ENCODE assay signal across 16 cellular contexts in genomic region chr3:192890348-192891335, GRCh38. TPM values are rescaled to one million over a fixed set of nuclear protein-coding genes. Genes with fewer than 3 reads are reported as not detected.
A peak's percentile ranks its signal among the peaks of the same experiment; 100 is the strongest.
DNase-seq lines count a peak whose midpoint lies in the region; ATAC-seq, FAIRE-seq and TF ChIP-seq lines count a peak whose summit lies in the region.
"Had no signal": no experiment of that assay in that cellular context is flagged by ENCODE, and none has a peak within 500 bp of the region (broad histone marks: within the 10 kb centered on the region; RNA-seq: fewer than 3 reads in every experiment).

No MANE protein-coding gene starts in this region.

- SMC1A ChIA-PET in GM12878 (lab: Charles Lee; ENCODE audit: uncharacterized antibody, unreplicated experiment) = interaction anchor here (0.9 to 14.6 kb wide), 16 partner anchors 8 to 77 kb away, joined by 3 to 283 read pairs (median 20); partner anchors contain the start of gene MB21D2

- H3K27ac ChIP-seq in GM12878 (ENCODE audit: control insufficient read depth, insufficient read depth) = peak overlapping the region; percentile 27
- H3K27ac ChIP-seq: psoas muscle had no signal

- POLR2A ChIA-PET in activated CD8-positive, alpha-beta T cell treated with anti-CD3 and anti-CD28 coated beads for 36 hours (lab: Charles Lee) = no interaction called here
- POLR2A ChIA-PET in activated CD8-positive, alpha-beta T cell treated with anti-CD3 and anti-CD28 coated beads, Interleukin-2, amount 10 ng/mL, durations not matched to agents 7 days and 5 days (lab: Charles Lee) = no interaction called here
- POLR2A ChIA-PET in GM12878 (lab: Charles Lee) = interaction anchor here (0.7 to 2.7 kb wide), 8 partner anchors 9 to 78 kb away, joined by 3 to 10 read pairs (median 6); no protein-coding TSS in a partner anchor

- H3K9ac ChIP-seq in GM12878 (ENCODE audit: control insufficient read depth, insufficient read depth, low read length) = no peak overlapping the region

- TF ChIP-seq CTCF in activated CD8-positive, alpha-beta T cell treated with anti-CD3 and anti-CD28 coated beads for 36 hours (IDR thresholded peaks at IDR 0.05) = no peak
- TF ChIP-seq CTCF in GM12878 (IDR thresholded peaks at IDR 0.05 in 2 of 3, conservative IDR thresholded peaks at IDR 0.05 in 1 of 3; ENCODE audit: control insufficient read depth in 2 of 3, extremely low read depth in 1 of 3, insufficient read depth in 1 of 3, low read depth in 3 of 3, low read length in 3 of 3) (no peak), progenitor cell of endocrine pancreas (IDR thresholded peaks at IDR 0.05; ENCODE audit: unreplicated experiment) (no peak)

- TF ChIP-seq EP300 in GM12878 (IDR thresholded peaks at IDR 0.05; ENCODE audit: borderline replicate concordance in 1 of 2, control insufficient read depth in 1 of 2, low read depth in 2 of 2, low read length in 2 of 2) = no peak

- TF ChIP-seq RAD21 in GM12878 (IDR thresholded peaks at IDR 0.05; ENCODE audit: insufficient read depth, low read depth, low read length) = no peak

- H3K27me3 ChIP-seq in GM12878 (replicated peaks in 1 of 2; ENCODE audit: control insufficient read depth in 2 of 2, insufficient read depth in 2 of 2, low read length in 1 of 2) = no peaks in the 10 kb centered on the region
- H3K27me3 ChIP-seq: heart right ventricle, tibial artery had no signal

- intact Hi-C loops in activated CD8-positive, alpha-beta T cell treated with anti-CD3 and anti-CD28 coated beads for 36 hours (cut with micrococcal nuclease) = no loop called here
- intact Hi-C loops in GM12878 (cut with micrococcal nuclease; ENCODE audit: unreplicated experiment) = no loop called here

- BruUV-seq in GM12878 (replicated peaks; lab: Mats Ljungman, UMichigan) = no TSS peak

- DNase-seq in activated CD8-positive, alpha-beta T cell treated with anti-CD3 and anti-CD28 coated beads for 36 hours = no peak
- no peak for DNase-seq in activated CD8-positive, alpha-beta T cell treated with anti-CD3 and anti-CD28 coated beads, Interleukin-2, amount 10 ng/mL, durations not matched to agents 7 days and 5 days
- DNase-seq in NCI-H2171 treated with DMSO at 0.1 percent for 48 hours (lab: John Stamatoyannopoulos, UW) = peak; percentile 64
- no peak for DNase-seq in GM12878 (ENCODE audit: low read depth, low spot score)
- no peak for DNase-seq in progenitor cell of endocrine pancreas (ENCODE audit: low spot score, unreplicated experiment)
- DNase-seq in left lobe of liver (ENCODE audit: low spot score) = no peak
- no peak for DNase-seq in effector memory CD8-positive, alpha-beta T cell
- no peak for DNase-seq in GM19238 (ENCODE audit: insufficient read length, low spot score)
- DNase-seq: cerebellar nuclear complex; heart right ventricle; NCI-H510A treated with DMSO at 0.1 percent for 48 hours; psoas muscle; stimulated activated CD4-positive, alpha-beta T cell treated with anti-CD3 and anti-CD28 coated beads, Interleukin-15, amount 100 ng/mL, for 24 hours; tibial artery had no signal

- no peak for TF ChIP-seq POLR2A in GM12878 (IDR thresholded peaks at IDR 0.05; ENCODE audit: low read depth, low read length)

- peaks cover 49% of the 10 kb centered on the region for H3K4me1 ChIP-seq in GM12878 (ENCODE audit: control insufficient read depth, insufficient read depth, low read length)
- H3K4me1 ChIP-seq: psoas muscle had no signal

- H3K4me1 Mint-ChIP-seq in activated CD8-positive, alpha-beta T cell treated with anti-CD3 and anti-CD28 coated beads for 36 hours (ENCODE audit: low read depth) = peaks cover 35% of the 10 kb centered on the region
- H3K4me1 Mint-ChIP-seq in activated CD8-positive, alpha-beta T cell treated with anti-CD3 and anti-CD28 coated beads, Interleukin-2, amount 10 ng/mL, durations not matched to agents 7 days and 5 days (ENCODE audit: low read depth) = peaks cover 80% of the 10 kb centered on the region
- peaks cover 49% of the 10 kb centered on the region for H3K4me1 Mint-ChIP-seq in progenitor cell of endocrine pancreas (ENCODE audit: low read depth)
- peaks cover 4 to 23% of the 10 kb centered on the region in 2 donors for H3K4me1 Mint-ChIP-seq in effector memory CD8-positive, alpha-beta T cell (ENCODE audit: low read depth in 2 of 2)

- no peak overlapping the region for H3K4me3 ChIP-seq in GM12878
- H3K4me3 ChIP-seq: heart right ventricle, psoas muscle, tibial artery had no signal

- peaks cover 76% of the 10 kb centered on the region for H3K79me2 ChIP-seq in GM12878 (ENCODE audit: control insufficient read depth, insufficient read depth, low read length)

- H3K9me3 ChIP-seq in GM12878 (replicated peaks; ENCODE audit: control insufficient read depth, insufficient read depth, low read length) = no peaks in the 10 kb centered on the region
- H3K9me3 ChIP-seq: heart right ventricle, psoas muscle, tibial artery had no signal

- RAD21 ChIA-PET in GM12878 (lab: Charles Lee; ENCODE audit: unreplicated experiment) = interaction anchor here (0.7 to 9.7 kb wide), 12 partner anchors 8 to 73 kb away, joined by 3 to 146 read pairs (median 19); partner anchors contain the start of gene MB21D2

- in situ Hi-C loops in GM12878 (cut with MboI) = no loop called here

- 95% methylated on average over 13 of the region's 13 CpGs for WGBS in GM12878 (ENCODE audit: insufficient coverage, insufficient replicate concordance, low lambda C conversion rate, missing lambda C conversion rate)

- H2AFZ ChIP-seq in GM12878 (ENCODE audit: control insufficient read depth, low read depth, low read length) = no peak overlapping the region

- H3K36me3 ChIP-seq in GM12878 (ENCODE audit: control insufficient read depth in 2 of 2, insufficient read depth in 2 of 2, low read length in 1 of 2) = no peaks in the 10 kb centered on the region
- H3K36me3 ChIP-seq: heart right ventricle, tibial artery had no signal

- H3K36me3 Mint-ChIP-seq in activated CD8-positive, alpha-beta T cell treated with anti-CD3 and anti-CD28 coated beads for 36 hours (ENCODE audit: low read depth) = peaks cover 3% of the 10 kb centered on the region
- peaks cover 9% of the 10 kb centered on the region for H3K36me3 Mint-ChIP-seq in activated CD8-positive, alpha-beta T cell treated with anti-CD3 and anti-CD28 coated beads, Interleukin-2, amount 10 ng/mL, durations not matched to agents 7 days and 5 days (ENCODE audit: low read depth)
- peaks cover 3% of the 10 kb centered on the region for H3K36me3 Mint-ChIP-seq in progenitor cell of endocrine pancreas (ENCODE audit: insufficient read depth)
- peaks cover 5% of the 10 kb centered on the region for H3K36me3 Mint-ChIP-seq in effector memory CD8-positive, alpha-beta T cell (ENCODE audit: insufficient read depth)

- no peak overlapping the region for H3K4me3 Mint-ChIP-seq in activated CD8-positive, alpha-beta T cell treated with anti-CD3 and anti-CD28 coated beads for 36 hours
- H3K4me3 Mint-ChIP-seq in activated CD8-positive, alpha-beta T cell treated with anti-CD3 and anti-CD28 coated beads, Interleukin-2, amount 10 ng/mL, durations not matched to agents 7 days and 5 days = no peak overlapping the region
- H3K4me3 Mint-ChIP-seq in progenitor cell of endocrine pancreas (ENCODE audit: low read depth) = no peak overlapping the region
- H3K4me3 Mint-ChIP-seq in effector memory CD8-positive, alpha-beta T cell = peak overlapping the region in 1 of 2 donors; percentile 25

- peak; percentile 49 for FAIRE-seq in GM12878 (lab: Jason Lieb, UNC)

- H3K4me2 ChIP-seq in GM12878 (ENCODE audit: control insufficient read depth, insufficient read depth) = peak overlapping the region; percentile 15

- peak overlapping the region; percentile 9 for H3K27ac Mint-ChIP-seq in activated CD8-positive, alpha-beta T cell treated with anti-CD3 and anti-CD28 coated beads for 36 hours
- no peak overlapping the region for H3K27ac Mint-ChIP-seq in activated CD8-positive, alpha-beta T cell treated with anti-CD3 and anti-CD28 coated beads, Interleukin-2, amount 10 ng/mL, durations not matched to agents 7 days and 5 days
- H3K27ac Mint-ChIP-seq in progenitor cell of endocrine pancreas = peak overlapping the region; percentile 40
- peak overlapping the region in 1 of 2 donors; percentile 26 for H3K27ac Mint-ChIP-seq in effector memory CD8-positive, alpha-beta T cell
- H3K27ac Mint-ChIP-seq: activated naive CD4-positive, alpha-beta T cell treated with anti-CD3 and anti-CD28 coated beads, Interleukin-2, amount 50 U/mL, for 72 hours had no signal

- H3K9me3 Mint-ChIP-seq in activated CD8-positive, alpha-beta T cell treated with anti-CD3 and anti-CD28 coated beads for 36 hours = no peaks in the 10 kb centered on the region
- no peaks in the 10 kb centered on the region for H3K9me3 Mint-ChIP-seq in activated CD8-positive, alpha-beta T cell treated with anti-CD3 and anti-CD28 coated beads, Interleukin-2, amount 10 ng/mL, durations not matched to agents 7 days and 5 days (ENCODE audit: insufficient read depth)
- H3K9me3 Mint-ChIP-seq in progenitor cell of endocrine pancreas (ENCODE audit: low read depth) = no peaks in the 10 kb centered on the region
- peaks cover 0 to 4% of the 10 kb centered on the region in 2 donors for H3K9me3 Mint-ChIP-seq in effector memory CD8-positive, alpha-beta T cell
- H3K9me3 Mint-ChIP-seq: activated naive CD4-positive, alpha-beta T cell treated with anti-CD3 and anti-CD28 coated beads, Interleukin-2, amount 50 U/mL, for 72 hours had no signal

- no peaks in the 10 kb centered on the region for H4K20me1 ChIP-seq in GM12878 (ENCODE audit: control insufficient read depth, insufficient read depth)

- CTCF ChIA-PET in activated CD8-positive, alpha-beta T cell treated with anti-CD3 and anti-CD28 coated beads for 36 hours (lab: Charles Lee) = interaction anchor here (1.2 kb wide), 1 partner anchor 11 kb away, joined by 3 read pairs; no protein-coding TSS in a partner anchor
- CTCF ChIA-PET in activated CD8-positive, alpha-beta T cell treated with anti-CD3 and anti-CD28 coated beads, Interleukin-2, amount 10 ng/mL, durations not matched to agents 7 days and 5 days (lab: Charles Lee) = interaction anchor here (0.7 to 2.0 kb wide), 3 partner anchors 8 to 124 kb away, joined by 3 to 5 read pairs (median 4); no protein-coding TSS in a partner anchor
- CTCF ChIA-PET in GM12878 (lab: Yijun Ruan, JAX) = interaction anchor here (0.9 to 14.6 kb wide), 12 partner anchors 8 to 74 kb away, joined by 3 to 148 read pairs (median 8); partner anchors contain the start of gene MB21D2

- ATAC-seq in activated CD8-positive, alpha-beta T cell treated with anti-CD3 and anti-CD28 coated beads for 36 hours = no peak
- no peak for ATAC-seq in activated CD8-positive, alpha-beta T cell treated with anti-CD3 and anti-CD28 coated beads, Interleukin-2, amount 10 ng/mL, durations not matched to agents 7 days and 5 days
- ATAC-seq in GM12878 = no peak
- ATAC-seq in left lobe of liver = no peak
- no peak for ATAC-seq in effector memory CD8-positive, alpha-beta T cell (replicated peaks)
- ATAC-seq: activated naive CD4-positive, alpha-beta T cell treated with anti-CD3 and anti-CD28 coated beads, Interleukin-2, amount 50 U/mL, for 72 hours; psoas muscle; Right ventricle myocardium inferior had no signal

- H3K27me3 Mint-ChIP-seq in activated CD8-positive, alpha-beta T cell treated with anti-CD3 and anti-CD28 coated beads for 36 hours = peaks cover 20% of the 10 kb centered on the region
- peaks cover 2% of the 10 kb centered on the region for H3K27me3 Mint-ChIP-seq in activated CD8-positive, alpha-beta T cell treated with anti-CD3 and anti-CD28 coated beads, Interleukin-2, amount 10 ng/mL, durations not matched to agents 7 days and 5 days (ENCODE audit: low read depth)
- peaks cover 3% of the 10 kb centered on the region for H3K27me3 Mint-ChIP-seq in progenitor cell of endocrine pancreas
- H3K27me3 Mint-ChIP-seq in effector memory CD8-positive, alpha-beta T cell = peaks cover 0 to 5% of the 10 kb centered on the region in 2 donors

RNA-seq across cellular contexts. Expression of gene MB21D2, which starts 27.0 kb away (rescaled TPM):
- 1 to 10 TPM; 3.1 to 3.2 TPM for total RNA-seq in activated CD8-positive, alpha-beta T cell treated with anti-CD3 and anti-CD28 coated beads for 36 hours
- 1 to 10 TPM; 6.5 to 7.2 TPM for total RNA-seq in activated CD8-positive, alpha-beta T cell treated with anti-CD3 and anti-CD28 coated beads, Interleukin-2, amount 10 ng/mL, durations not matched to agents 7 days and 5 days
- total RNA-seq in GM12878 (2013; cell fraction: nucleolus; rRNA removed) = 21.2 and 21.5 TPM in 2 replicates
- 19.6 and 21.5 TPM in 2 replicates for total RNA-seq in GM12878 (2014; rRNA removed)
- 15.3 and 16.0 TPM in 2 replicates for total RNA-seq in GM12878 (2014; rRNA removed; fragmentation: Illumina TruSeq; extraction: Trizol)
- total RNA-seq in GM12878 (2021) = 16.1 and 16.6 TPM in 2 replicates
- polyA plus RNA-seq in GM12878 (2011; ENCODE audit: low read depth) = 5.7 TPM
- 11.0 and 11.6 TPM in 2 replicates for polyA plus RNA-seq in GM12878 (2011; rRNA removed)
- 8.3 and 9.8 TPM in 2 replicates for polyA plus RNA-seq in GM12878 (2011; cell fraction: cytosol; rRNA removed)
- 6.7 and 6.8 TPM in 2 replicates for polyA plus RNA-seq in GM12878 (2011; cell fraction: nucleus; rRNA removed)
- polyA plus RNA-seq in GM12878 (2012) = 7.1 and 8.3 TPM in 2 replicates
- polyA plus RNA-seq in GM12878 (2014; fragmentation: Illumina TruSeq; extraction: Trizol) = 12.1 and 12.7 TPM in 2 replicates
- polyA plus RNA-seq in GM12878 (2014; fragmentation: Nextera tagmentation; extraction: Ambion mirVana) = 10 to 100 TPM in 1 of 2 experiments, 1 to 10 TPM in 1; 7.9 to 21.2 TPM
- polyA plus RNA-seq in GM12878 (2014; rRNA removed) = 8.7 and 9.0 TPM in 2 replicates
- polyA plus RNA-seq in GM12878 (2016; fragmentation: Nextera tagmentation; extraction: Ambion mirVana) = 10 to 100 TPM; 15.4 to 15.9 TPM
- 19.7 and 20.8 TPM in 2 replicates for polyA minus RNA-seq in GM12878 (2011; rRNA and poly(A)+ RNA removed)
- 4.5 and 6.0 TPM in 2 replicates for polyA minus RNA-seq in GM12878 (2011; cell fraction: cytosol; rRNA and poly(A)+ RNA removed)
- polyA minus RNA-seq in GM12878 (2011; cell fraction: nucleus; rRNA and poly(A)+ RNA removed) = 7.9 and 11.9 TPM in 2 replicates
- 12.5 and 13.4 TPM in 2 replicates for total RNA-seq in progenitor cell of endocrine pancreas
- total RNA-seq in left lobe of liver = 0.23 TPM
